Comparison of ENCODE assay signal across 9 cellular contexts in the genomic region with DNA sequence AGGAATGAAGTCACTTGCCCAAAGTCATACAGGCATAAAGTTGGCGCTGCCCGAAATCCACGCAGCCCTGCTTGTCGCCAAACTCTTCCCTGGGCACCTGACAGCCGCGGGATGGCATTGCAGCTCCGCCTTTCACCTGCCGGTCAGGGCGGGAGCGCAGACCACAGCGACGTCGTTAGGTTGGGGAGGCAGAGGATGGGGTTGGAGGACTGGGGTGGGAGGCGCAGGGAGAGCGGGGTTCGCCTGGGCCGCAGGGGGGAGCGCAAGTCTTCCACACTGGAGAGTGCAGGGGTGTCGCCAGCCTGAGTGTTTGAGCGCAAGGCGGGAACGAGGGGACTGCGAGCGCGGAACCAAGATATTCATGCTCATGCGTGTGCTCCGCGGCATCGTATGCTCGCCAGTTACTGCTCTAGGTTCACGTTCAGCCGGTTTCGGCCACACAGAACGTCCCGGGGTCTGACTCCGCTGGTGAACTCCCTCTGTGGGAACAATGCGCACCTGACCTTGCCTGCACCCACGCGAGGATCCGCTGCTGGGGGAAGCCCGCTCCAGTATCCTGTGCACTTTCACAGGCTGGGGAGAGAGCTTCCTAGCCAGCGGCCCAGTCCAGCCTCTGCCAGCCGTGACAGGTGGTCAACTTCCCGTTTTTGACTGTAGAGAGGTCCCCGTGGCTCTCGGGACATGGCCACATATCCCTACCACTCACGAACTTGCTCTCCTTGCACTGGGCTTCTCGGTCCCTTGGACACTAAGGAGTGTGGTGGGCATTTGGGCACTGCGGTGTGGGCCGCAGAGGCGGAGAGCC. TPM values are rescaled to one million over a fixed set of nuclear protein-coding genes. Genes with fewer than 3 reads are reported as not detected.
DNase-seq lines count a peak whose midpoint lies in the region; ATAC-seq and TF ChIP-seq lines count a peak whose summit lies in the region.
"Had no signal": no experiment of that assay in that cellular context is flagged by ENCODE, and none has a peak within 500 bp of the region (broad histone marks: within the 10 kb centered on the region; RNA-seq: fewer than 3 reads in every experiment).

No MANE protein-coding gene starts in this region.

- peak overlapping the region; percentile 67 for H2AFZ ChIP-seq in PC-3 (ENCODE audit: low read length)

- TF ChIP-seq CTCF in PC-3 (conservative IDR thresholded peaks at IDR 0.05; ENCODE audit: low read depth, low read length): no peak
- TF ChIP-seq CTCF in endothelial cell (IDR thresholded peaks at IDR 0.05; ENCODE audit: unreplicated experiment): no peak

- ATAC-seq in PC-3 (peak; percentile 4; the same call in 1 of the 2 replicates), naive B cell (ENCODE audit: low read depth in 2 of 2) (no peak), GM18519 (IDR thresholded peaks at IDR 0.05; ENCODE audit: low FRiP score, unreplicated experiment) (no peak), GM18867 (IDR thresholded peaks at IDR 0.05; ENCODE audit: unreplicated experiment) (no peak)

- H3F3A ChIP-seq in PC-3 (ENCODE audit: low read length, unreplicated experiment): no peaks in the 10 kb centered on the region

- H3K9me3 Mint-ChIP-seq in endothelial cell (ENCODE audit: unreplicated experiment): no peaks in the 10 kb centered on the region
- H3K9me3 Mint-ChIP-seq in naive B cell: no peaks in the 10 kb centered on the region

- H3K79me2 ChIP-seq in PC-3 (ENCODE audit: low read length): no peaks in the 10 kb centered on the region

- peak overlapping the region; percentile 58 for H3K27ac Mint-ChIP-seq in endothelial cell (ENCODE audit: unreplicated experiment)
- H3K27ac Mint-ChIP-seq in naive B cell: peak overlapping the region in 3 of 6 donors; percentile 5 to 57 (median 22)

- no peaks in the 10 kb centered on the region for H3K36me3 ChIP-seq in PC-3 (ENCODE audit: low read depth, low read length)
- H3K36me3 ChIP-seq in urinary bladder (ENCODE audit: insufficient read depth): no peaks in the 10 kb centered on the region

- H3K4me2 ChIP-seq in PC-3 (ENCODE audit: low read length): peak overlapping the region; percentile 86

- CTCF ChIA-PET in PC-3 (lab: Charles Lee): no interaction called here

- BruUV-seq in PC-3 (replicated peaks; lab: Mats Ljungman, UMichigan): no TSS peak

- no peaks in the 10 kb centered on the region for H3K9me3 ChIP-seq in PC-3 (ENCODE audit: low read length)
- H3K9me3 ChIP-seq: body of pancreas had no signal

- POLR2A ChIA-PET in PC-3 (lab: Charles Lee; ENCODE audit: unreplicated experiment): no interaction called here

- H4K20me1 ChIP-seq in PC-3 (ENCODE audit: low read length): no peaks in the 10 kb centered on the region

- H3K9ac ChIP-seq in PC-3 (ENCODE audit: low read length): no peak overlapping the region

- H3K4me1 Mint-ChIP-seq in endothelial cell (ENCODE audit: unreplicated experiment): peaks cover 37% of the 10 kb centered on the region
- H3K4me1 Mint-ChIP-seq in naive B cell: peaks cover 9 to 21% (median 16%) of the 10 kb centered on the region in 3 donors

- peak; percentile 25 for DNase-seq in activated T-cell treated with anti-CD3 and anti-CD28 coated beads for 48 hours (ENCODE audit: low read depth)
- no peak for DNase-seq in activated T-cell treated with anti-CD3 and anti-CD28 coated beads, Interleukin-2, amount 50 U/mL, for 1 hour
- DNase-seq in PC-3: peak; percentile 14
- DNase-seq in endothelial cell (ENCODE audit: low spot score): no peak
- DNase-seq in naive B cell: no peak

- H3K4me1 ChIP-seq in PC-3 (ENCODE audit: insufficient read depth, low read length) (0 out of 2 replicates have a peak, but pooled peaks cover 8% of the 10 kb centered on the region), urinary bladder (ENCODE audit: insufficient read depth) (no peaks in the 10 kb centered on the region)

- H3K27me3 Mint-ChIP-seq in endothelial cell (ENCODE audit: unreplicated experiment): peaks cover 12% of the 10 kb centered on the region
- peaks cover 21 to 61% (median 53%) of the 10 kb centered on the region in 3 donors for H3K27me3 Mint-ChIP-seq in naive B cell

- H3K36me3 Mint-ChIP-seq in endothelial cell (ENCODE audit: low read depth, unreplicated experiment): peaks cover 8% of the 10 kb centered on the region
- no peaks in the 10 kb centered on the region for H3K36me3 Mint-ChIP-seq in naive B cell

- WGBS in urinary bladder: 8% methylated on average over 51 of the region's 51 CpGs

- H3K27ac ChIP-seq in PC-3 (ENCODE audit: low read length) (no peak overlapping the region), urinary bladder (ENCODE audit: low read depth) (no peak overlapping the region)
- H3K27ac ChIP-seq: body of pancreas had no signal

- no peaks in the 10 kb centered on the region for H3K9me2 ChIP-seq in PC-3 (replicated peaks; ENCODE audit: low read length)

- H3K4me3 ChIP-seq in PC-3 (ENCODE audit: low read length) (peak overlapping the region; percentile 63), urinary bladder (ENCODE audit: low read depth, low read length) (peak overlapping the region; percentile 19)

- H3K4me3 Mint-ChIP-seq in endothelial cell (ENCODE audit: unreplicated experiment) (peak overlapping the region; percentile 81), naive B cell (peak overlapping the region; percentile 63 to 80 (median 72))

- peaks cover 25% of the 10 kb centered on the region for H3K27me3 ChIP-seq in PC-3 (ENCODE audit: low read length)

- intact Hi-C loops in PC-3 (cut with micrococcal nuclease): no loop called here

RNA-seq across cellular contexts. Expression of gene NPPC, which starts 0.8 kb away (rescaled TPM):
- total RNA-seq in PC-3 (2014; rRNA removed) (not detected in 2 replicates), endothelial cell (ENCODE audit: unreplicated experiment) (11.4 TPM), urinary bladder (1.4 TPM)
- polyA plus RNA-seq in naive B cell (ENCODE audit: low read depth in 6 of 6) (not detected), urinary bladder (0.37 TPM)

RNA-seq across cellular contexts. Expression of gene DIS3L2, which starts 34.5 kb away (rescaled TPM):
- 22.8 and 24.5 TPM in 2 replicates for total RNA-seq in PC-3 (2014; rRNA removed)
- total RNA-seq in endothelial cell (ENCODE audit: unreplicated experiment): 42.1 TPM
- polyA plus RNA-seq in naive B cell (ENCODE audit: low read depth in 6 of 6): 10 to 100 TPM in 5 of 6 donors, 1 to 10 TPM in 1; 6.0 to 29.0 (median 17.6) TPM
- 33.6 TPM for total RNA-seq in urinary bladder
- 15.0 TPM for polyA plus RNA-seq in urinary bladder

Comparison
In these comparisons a context has a peak if more than half of its experiments do, and no peak if none do; other contexts are left out.
1. DNase-seq: peak in activated T-cell treated with anti-CD3 and anti-CD28 coated beads for 48 hours (single experiment) and PC-3 (single experiment); none in activated T-cell treated with anti-CD3 and anti-CD28 coated beads, Interleukin-2, amount 50 U/mL, for 1 hour (single experiment), endothelial cell (single experiment) and naive B cell (single experiment).